Comparison of ENCODE assay signal across 11 cellular contexts in genomic region chr7:100885440-100886141, GRCh38. TPM values are rescaled to one million over a fixed set of nuclear protein-coding genes. Genes with fewer than 3 reads are reported as not detected.
DNase-seq lines count a peak whose midpoint lies in the region; ATAC-seq and TF ChIP-seq lines count a peak whose summit lies in the region.
"Had no signal": no experiment of that assay in that cellular context is flagged by ENCODE, and none has a peak within 500 bp of the region (broad histone marks: within the 10 kb centered on the region; RNA-seq: fewer than 3 reads in every experiment).

No MANE protein-coding gene starts in this region.

- H3K27ac Mint-ChIP-seq in activated naive CD8-positive, alpha-beta T cell treated with anti-CD3 and anti-CD28 coated beads, Interleukin-2, amount 10 ng/mL, durations not matched to agents 7 days and 5 days = peak overlapping the region; percentile 38
- H3K27ac Mint-ChIP-seq in stimulated activated effector memory CD8-positive, alpha-beta T cell treated with anti-CD3 and anti-CD28 coated beads, Interleukin-12 subunit alpha, Interleukin-12 subunit beta, amount 100 ng/mL, for 72 hours = peak overlapping the region; percentile 69

- H3K4me3 ChIP-seq in cardiac muscle cell (no peak overlapping the region), left ventricle myocardium inferior (no peak overlapping the region), ascending aorta (no peak overlapping the region)
- H3K4me3 ChIP-seq: gastrocnemius medialis had no signal

- H3K9me3 Mint-ChIP-seq in activated naive CD8-positive, alpha-beta T cell treated with anti-CD3 and anti-CD28 coated beads, Interleukin-2, amount 10 ng/mL, durations not matched to agents 7 days and 5 days = no peaks in the 10 kb centered on the region
- no peaks in the 10 kb centered on the region for H3K9me3 Mint-ChIP-seq in stimulated activated effector memory CD8-positive, alpha-beta T cell treated with anti-CD3 and anti-CD28 coated beads, Interleukin-12 subunit alpha, Interleukin-12 subunit beta, amount 100 ng/mL, for 72 hours

- H3K27ac ChIP-seq in cardiac muscle cell = peak overlapping the region; percentile 33
- H3K27ac ChIP-seq in left ventricle myocardium inferior (replicated peaks) = no peak overlapping the region
- H3K27ac ChIP-seq in ascending aorta = no peak overlapping the region
- H3K27ac ChIP-seq: gastrocnemius medialis had no signal

- H3K36me3 ChIP-seq in cardiac muscle cell (peaks cover 62% of the 10 kb centered on the region), left ventricle myocardium inferior (peaks cover 81% of the 10 kb centered on the region), ascending aorta (peaks cover 69 to 78% of the 10 kb centered on the region in 2 donors)

- H3K36me3 Mint-ChIP-seq in activated naive CD8-positive, alpha-beta T cell treated with anti-CD3 and anti-CD28 coated beads, Interleukin-2, amount 10 ng/mL, durations not matched to agents 7 days and 5 days = peaks cover 45% of the 10 kb centered on the region
- H3K36me3 Mint-ChIP-seq in stimulated activated effector memory CD8-positive, alpha-beta T cell treated with anti-CD3 and anti-CD28 coated beads, Interleukin-12 subunit alpha, Interleukin-12 subunit beta, amount 100 ng/mL, for 72 hours = peaks cover 86% of the 10 kb centered on the region

- DNase-seq in cardiac muscle cell (ENCODE audit: low read depth in 1 of 2, low spot score in 1 of 2) (no peak), left ventricle myocardium inferior (no peak), ascending aorta (ENCODE audit: low spot score in 2 of 2) (no peak)
- no peak for DNase-seq in activated naive CD8-positive, alpha-beta T cell treated with anti-CD3 and anti-CD28 coated beads, Interleukin-2, amount 10 ng/mL, durations not matched to agents 7 days and 5 days
- DNase-seq in stimulated activated effector memory CD8-positive, alpha-beta T cell treated with anti-CD3 and anti-CD28 coated beads, Interleukin-12 subunit alpha, Interleukin-12 subunit beta, amount 100 ng/mL, for 72 hours (ENCODE audit: low spot score in 2 of 2) = no peak
- DNase-seq: gastrocnemius medialis, GOT3, NCI-H2029 treated with DMSO at 0.1 percent for 48 hours, NCI-H82 had no signal

- intact Hi-C loops in left ventricle myocardium inferior (cut with micrococcal nuclease) (no loop called here), ascending aorta (cut with DNase I) (loop anchor here (5.0 to 10.0 kb wide), 2 partner anchors 332 to 359 kb away; partner anchors contain the start of genes FIS1, PLOD3 and ZNHIT1)

- H3K4me3 Mint-ChIP-seq in activated naive CD8-positive, alpha-beta T cell treated with anti-CD3 and anti-CD28 coated beads, Interleukin-2, amount 10 ng/mL, durations not matched to agents 7 days and 5 days = no peak overlapping the region
- H3K4me3 Mint-ChIP-seq in stimulated activated effector memory CD8-positive, alpha-beta T cell treated with anti-CD3 and anti-CD28 coated beads, Interleukin-12 subunit alpha, Interleukin-12 subunit beta, amount 100 ng/mL, for 72 hours = peak overlapping the region; percentile 79

- TF ChIP-seq CTCF in cardiac muscle cell (IDR thresholded peaks at IDR 0.05; ENCODE audit: low read depth, low read length) (no peak), left ventricle myocardium inferior (IDR thresholded peaks at IDR 0.05; ENCODE audit: borderline replicate concordance) (no peak), ascending aorta (IDR thresholded peaks at IDR 0.05) (no peak)

- POLR2A ChIA-PET in activated naive CD8-positive, alpha-beta T cell treated with anti-CD3 and anti-CD28 coated beads, Interleukin-2, amount 10 ng/mL, durations not matched to agents 7 days and 5 days (lab: Charles Lee) = interaction anchor here (2.1 to 6.3 kb wide), 2 partner anchors 10 kb away, joined by 16 to 176 read pairs; partner anchors contain the start of gene SRRT

- peaks cover under 1% of the 10 kb centered on the region for H3K27me3 Mint-ChIP-seq in activated naive CD8-positive, alpha-beta T cell treated with anti-CD3 and anti-CD28 coated beads, Interleukin-2, amount 10 ng/mL, durations not matched to agents 7 days and 5 days

- peaks cover 16% of the 10 kb centered on the region for H3K4me1 ChIP-seq in cardiac muscle cell (ENCODE audit: low read depth)
- H3K4me1 ChIP-seq in left ventricle myocardium inferior = peaks cover 34% of the 10 kb centered on the region
- H3K4me1 ChIP-seq in ascending aorta = peaks cover 6 to 7% of the 10 kb centered on the region in 2 donors

- H3K27me3 ChIP-seq in cardiac muscle cell (no peaks in the 10 kb centered on the region), left ventricle myocardium inferior (ENCODE audit: low read depth) (no peaks in the 10 kb centered on the region), ascending aorta (no peaks in the 10 kb centered on the region)
- H3K27me3 ChIP-seq: gastrocnemius medialis had no signal

- H3K4me1 Mint-ChIP-seq in activated naive CD8-positive, alpha-beta T cell treated with anti-CD3 and anti-CD28 coated beads, Interleukin-2, amount 10 ng/mL, durations not matched to agents 7 days and 5 days = peaks cover 40% of the 10 kb centered on the region
- H3K4me1 Mint-ChIP-seq in stimulated activated effector memory CD8-positive, alpha-beta T cell treated with anti-CD3 and anti-CD28 coated beads, Interleukin-12 subunit alpha, Interleukin-12 subunit beta, amount 100 ng/mL, for 72 hours = peaks cover 76% of the 10 kb centered on the region

- H3K9me3 ChIP-seq in cardiac muscle cell (ENCODE audit: low read depth) (no peaks in the 10 kb centered on the region), left ventricle myocardium inferior (replicated peaks) (no peaks in the 10 kb centered on the region), ascending aorta (no peaks in the 10 kb centered on the region)
- H3K9me3 ChIP-seq: gastrocnemius medialis had no signal

- no peak for ATAC-seq in activated naive CD8-positive, alpha-beta T cell treated with anti-CD3 and anti-CD28 coated beads, Interleukin-2, amount 10 ng/mL, durations not matched to agents 7 days and 5 days (ENCODE audit: low read depth)
- ATAC-seq in stimulated activated effector memory CD8-positive, alpha-beta T cell treated with anti-CD3 and anti-CD28 coated beads, Interleukin-12 subunit alpha, Interleukin-12 subunit beta, amount 100 ng/mL, for 72 hours = no peak
- no peak for ATAC-seq in HG03378 (IDR thresholded peaks at IDR 0.05; ENCODE audit: unreplicated experiment)
- ATAC-seq: gastrocnemius medialis, right cardiac atrium had no signal

RNA-seq across cellular contexts. Expression of gene UFSP1, which starts 3.9 kb away (rescaled TPM):
- 16.0 and 19.0 TPM in 2 replicates for total RNA-seq in cardiac muscle cell
- polyA plus RNA-seq in cardiac muscle cell = 3.9 and 9.9 TPM in 2 replicates
- total RNA-seq in left ventricle myocardium inferior = 2.4 TPM
- 1 to 10 TPM; 3.0 to 4.7 TPM for total RNA-seq in activated naive CD8-positive, alpha-beta T cell treated with anti-CD3 and anti-CD28 coated beads, Interleukin-2, amount 10 ng/mL, durations not matched to agents 7 days and 5 days
- total RNA-seq in ascending aorta = 0.53 TPM

RNA-seq across cellular contexts. Expression of gene ACHE, which starts 10.1 kb away (rescaled TPM):
- 25.6 TPM in 2 replicates for total RNA-seq in cardiac muscle cell
- 42.0 and 42.7 TPM in 2 replicates for polyA plus RNA-seq in cardiac muscle cell
- 0.49 TPM for total RNA-seq in left ventricle myocardium inferior
- under 1 TPM in 1 of 2 experiments, not detected in 1; 0.34 TPM for total RNA-seq in activated naive CD8-positive, alpha-beta T cell treated with anti-CD3 and anti-CD28 coated beads, Interleukin-2, amount 10 ng/mL, durations not matched to agents 7 days and 5 days
- 7.8 TPM for total RNA-seq in ascending aorta

RNA-seq across cellular contexts. Expression of gene SRRT, which starts 10.7 kb away (rescaled TPM):
- total RNA-seq in cardiac muscle cell (78.6 and 83.1 TPM in 2 replicates), left ventricle myocardium inferior (51.3 TPM), ascending aorta (89.2 TPM)
- polyA plus RNA-seq in cardiac muscle cell = 111 and 148 TPM in 2 replicates
- total RNA-seq in activated naive CD8-positive, alpha-beta T cell treated with anti-CD3 and anti-CD28 coated beads, Interleukin-2, amount 10 ng/mL, durations not matched to agents 7 days and 5 days = 100 to 1,000 TPM; 251 to 255 TPM

RNA-seq across cellular contexts. Expression of gene TRIP6, which starts 18.4 kb away (rescaled TPM):
- total RNA-seq in cardiac muscle cell = 51.9 and 60.1 TPM in 2 replicates
- 50.2 and 62.2 TPM in 2 replicates for polyA plus RNA-seq in cardiac muscle cell
- total RNA-seq in left ventricle myocardium inferior = 11.7 TPM
- total RNA-seq in activated naive CD8-positive, alpha-beta T cell treated with anti-CD3 and anti-CD28 coated beads, Interleukin-2, amount 10 ng/mL, durations not matched to agents 7 days and 5 days = 10 to 100 TPM; 25.6 to 28.0 TPM
- total RNA-seq in ascending aorta = 221 TPM

RNA-seq across cellular contexts. Expression of gene SLC12A9, which starts 33.1 kb away (rescaled TPM):
- total RNA-seq in cardiac muscle cell = 18.3 and 19.5 TPM in 2 replicates
- polyA plus RNA-seq in cardiac muscle cell = 12.5 and 14.6 TPM in 2 replicates
- total RNA-seq in left ventricle myocardium inferior = 10.9 TPM
- total RNA-seq in activated naive CD8-positive, alpha-beta T cell treated with anti-CD3 and anti-CD28 coated beads, Interleukin-2, amount 10 ng/mL, durations not matched to agents 7 days and 5 days = 10 to 100 TPM; 39.0 to 41.2 TPM
- total RNA-seq in ascending aorta = 19.4 TPM
